ENCODE assay signal across 11 cellular contexts in genomic region chr12:4819654-4820053, GRCh38.
DNase-seq lines count a peak whose midpoint lies in the region; ATAC-seq and TF ChIP-seq lines count a peak whose summit lies in the region.
"Had no signal": no experiment of that assay in that cellular context is flagged by ENCODE, and none has a peak within 500 bp of the region (broad histone marks: within the 10 kb centered on the region; RNA-seq: fewer than 3 reads in every experiment).

No MANE protein-coding gene starts in this region.

- TF ChIP-seq POLR2A in ovary (IDR thresholded peaks at IDR 0.05) = no peak

- intact Hi-C loops in activated CD4-positive, alpha-beta T cell treated with anti-CD3 and anti-CD28 coated beads for 36 hours (cut with DNase I, micrococcal nuclease) = no loop called here
- intact Hi-C loops in ovary (cut with DNase I) = no loop called here

- WGBS in ovary, 3 donors = 76 to 86% (median 84%) methylated on average over 7 of the region's 7 CpGs

- peak; percentile 64 for DNase-seq in GM13977 (ENCODE audit: low spot score)
- peak; percentile 3 for DNase-seq in HFFc6
- DNase-seq in pons (ENCODE audit: low spot score) = peak; percentile 34
- no peak for DNase-seq in activated CD4-positive, alpha-beta T cell treated with anti-CD3 and anti-CD28 coated beads for 36 hours
- no peak for DNase-seq in ovary
- no peak for DNase-seq in activated CD8-positive, alpha-beta memory T cell treated with anti-CD3 and anti-CD28 coated beads for 24 hours
- no peak for DNase-seq in brain microvascular endothelial cell
- DNase-seq: T-cell had no signal

- CTCF ChIA-PET in activated CD4-positive, alpha-beta T cell treated with anti-CD3 and anti-CD28 coated beads for 36 hours (lab: Charles Lee) = interaction anchor here (1.0 kb wide), 1 partner anchor 37 kb away, joined by 5 read pairs; no protein-coding TSS in a partner anchor

- no peak overlapping the region for H3K27ac Mint-ChIP-seq in HFFc6
- no peak overlapping the region for H3K27ac Mint-ChIP-seq in activated CD4-positive, alpha-beta T cell treated with anti-CD3 and anti-CD28 coated beads for 36 hours

- H3K4me1 ChIP-seq in OCI-LY3 (ENCODE audit: low read length) (peaks cover 20% of the 10 kb centered on the region), ovary (ENCODE audit: insufficient read depth) (no peaks in the 10 kb centered on the region)

- H3K27ac ChIP-seq in OCI-LY3 (ENCODE audit: low read length) (peak overlapping the region; percentile 36), ovary (no peak overlapping the region), brain microvascular endothelial cell (no peak overlapping the region)

- H3K9ac ChIP-seq in OCI-LY3 (ENCODE audit: low read length) = peak overlapping the region; percentile 32; the same call in 1 of the 2 replicates

- POLR2A ChIA-PET in activated CD4-positive, alpha-beta T cell treated with anti-CD3 and anti-CD28 coated beads for 36 hours (lab: Charles Lee) = no interaction called here

- no peak overlapping the region for H3K4me3 Mint-ChIP-seq in HFFc6
- no peak overlapping the region for H3K4me3 Mint-ChIP-seq in activated CD4-positive, alpha-beta T cell treated with anti-CD3 and anti-CD28 coated beads for 36 hours
- H3K4me3 Mint-ChIP-seq: T-cell had no signal

- H3K36me3 Mint-ChIP-seq in HFFc6 (ENCODE audit: low read depth) = no peaks in the 10 kb centered on the region
- H3K36me3 Mint-ChIP-seq in activated CD4-positive, alpha-beta T cell treated with anti-CD3 and anti-CD28 coated beads for 36 hours (ENCODE audit: low read depth) = no peaks in the 10 kb centered on the region
- H3K36me3 Mint-ChIP-seq: IgD-negative memory B cell, T-cell had no signal

- H4K20me1 ChIP-seq in OCI-LY3 (ENCODE audit: insufficient read depth, low read length) = no peaks in the 10 kb centered on the region

- peaks cover 26% of the 10 kb centered on the region for H3K27me3 Mint-ChIP-seq in HFFc6 (ENCODE audit: insufficient read depth)
- no peaks in the 10 kb centered on the region for H3K27me3 Mint-ChIP-seq in activated CD4-positive, alpha-beta T cell treated with anti-CD3 and anti-CD28 coated beads for 36 hours

- in situ Hi-C loops in GM13977 (cut with MboI; ENCODE audit: low pct_unique_long_range_greater_than_20kb, low sequenced_read_pairs, unreplicated experiment) = no loop called here
- in situ Hi-C loops in brain microvascular endothelial cell (cut with HindIII; ENCODE audit: low pct_ligation_motif_present, low sequenced_read_pairs) = no loop called here

- peaks cover 12% of the 10 kb centered on the region for H3K4me1 Mint-ChIP-seq in HFFc6 (ENCODE audit: low read depth)
- peaks cover 18% of the 10 kb centered on the region for H3K4me1 Mint-ChIP-seq in activated CD4-positive, alpha-beta T cell treated with anti-CD3 and anti-CD28 coated beads for 36 hours

- ATAC-seq in activated CD4-positive, alpha-beta T cell treated with anti-CD3 and anti-CD28 coated beads for 36 hours = no peak
- ATAC-seq: T-cell had no signal

- H3K9me3 ChIP-seq in OCI-LY3 (ENCODE audit: insufficient read depth, low read length) = no peaks in the 10 kb centered on the region
- H3K9me3 ChIP-seq in ovary = no peaks in the 10 kb centered on the region

- H3K27me3 ChIP-seq in OCI-LY3 (ENCODE audit: low read depth, low read length) (peaks cover 10% of the 10 kb centered on the region), ovary (no peaks in the 10 kb centered on the region), brain microvascular endothelial cell (replicated peaks) (peaks cover 7% of the 10 kb centered on the region)

- TF ChIP-seq CTCF in GM13977 (IDR thresholded peaks at IDR 0.05; ENCODE audit: extremely low read depth, insufficient read depth, missing control alignments) (no peak), HFFc6 (IDR thresholded peaks at IDR 0.05) (no peak), OCI-LY3 (IDR thresholded peaks at IDR 0.05; ENCODE audit: low read depth, low read length) (no peak), ovary (IDR thresholded peaks at IDR 0.05) (no peak), brain microvascular endothelial cell (IDR thresholded peaks at IDR 0.05; ENCODE audit: low read depth, low read length, missing control alignments) (no peak)

- H3K79me2 ChIP-seq in OCI-LY3 (ENCODE audit: low read length) = no peaks in the 10 kb centered on the region

- TF ChIP-seq EP300 in ovary (IDR thresholded peaks at IDR 0.05) = no peak

- H3K36me3 ChIP-seq in OCI-LY3 (replicated peaks; ENCODE audit: low read depth, low read length) (no peaks in the 10 kb centered on the region), ovary (no peaks in the 10 kb centered on the region), brain microvascular endothelial cell (replicated peaks) (no peaks in the 10 kb centered on the region)

- peak overlapping the region; percentile 61 for H3K4me2 ChIP-seq in OCI-LY3 (ENCODE audit: low read length)
- H3K4me2 ChIP-seq: smooth muscle cell had no signal

- no peaks in the 10 kb centered on the region for H3K9me3 Mint-ChIP-seq in HFFc6
- no peaks in the 10 kb centered on the region for H3K9me3 Mint-ChIP-seq in activated CD4-positive, alpha-beta T cell treated with anti-CD3 and anti-CD28 coated beads for 36 hours (ENCODE audit: low read depth)
- H3K9me3 Mint-ChIP-seq: IgD-negative memory B cell, T-cell had no signal

- H3K4me3 ChIP-seq in OCI-LY3 (ENCODE audit: low read length) (peak overlapping the region; percentile 37; the same call in 1 of the 2 replicates), ovary (no peak overlapping the region), brain microvascular endothelial cell (ENCODE audit: low read depth, low read length) (no peak overlapping the region)
- H3K4me3 ChIP-seq: smooth muscle cell had no signal

- peak overlapping the region; percentile 71 for H2AFZ ChIP-seq in OCI-LY3 (ENCODE audit: low read depth, low read length)

Comparison
In these comparisons a context has a peak if more than half of its experiments do, and no peak if none do; other contexts are left out.
1. DNase-seq: peak in GM13977 (single experiment), HFFc6 (single experiment) and pons (single experiment); none in activated CD4-positive, alpha-beta T cell treated with anti-CD3 and anti-CD28 coated beads for 36 hours (single experiment), ovary (0 of 5), activated CD8-positive, alpha-beta memory T cell treated with anti-CD3 and anti-CD28 coated beads for 24 hours (single experiment) and brain microvascular endothelial cell (single experiment).